Comparison of ENCODE assay signal across 17 cellular contexts in genomic region chr3:174951023-174951422, GRCh38.
DNase-seq lines count a peak whose midpoint lies in the region; ATAC-seq, FAIRE-seq and TF ChIP-seq lines count a peak whose summit lies in the region.
"Had no signal": no experiment of that assay in that cellular context is flagged by ENCODE, and none has a peak within 500 bp of the region (broad histone marks: within the 10 kb centered on the region; RNA-seq: fewer than 3 reads in every experiment).

No MANE protein-coding gene starts in this region.

- no peaks in the 10 kb centered on the region for H4K20me1 ChIP-seq in HepG2 (ENCODE audit: insufficient read depth, low read length)

- in situ Hi-C loops in ACHN (cut with HindIII; ENCODE audit: low pct_ligation_motif_present, low pct_unique_long_range_greater_than_20kb, low sequenced_read_pairs), result no loop called here
- in situ Hi-C loops in HepG2 (cut with HindIII; ENCODE audit: extremely low pct_ligation_motif_present, low pct_unique_long_range_greater_than_20kb), result no loop called here

- ATAC-seq in HepG2, result no peak
- ATAC-seq: pancreas had no signal

- WGBS in HepG2 (ENCODE audit: low lambda C conversion rate), result 3% methylated on average over 3 of the region's 3 CpGs
- WGBS in lower leg skin, 2 donors, result 44 to 50% methylated on average over 3 of the region's 3 CpGs

- H3K36me3 ChIP-seq in bronchial epithelial cell (ENCODE audit: control insufficient read depth, insufficient read depth, low read length), result no peaks in the 10 kb centered on the region
- H3K36me3 ChIP-seq in kidney epithelial cell (ENCODE audit: control insufficient read depth, insufficient read depth, low read length), result no peaks in the 10 kb centered on the region
- no peaks in the 10 kb centered on the region for H3K36me3 ChIP-seq in HepG2 (replicated peaks in 1 of 2; ENCODE audit: control insufficient read depth in 1 of 2, insufficient read depth in 2 of 2, low read length in 2 of 2)
- H3K36me3 ChIP-seq: pancreas, transverse colon had no signal

- TF ChIP-seq POLR2A in HepG2 (IDR thresholded peaks at IDR 0.05; ENCODE audit: insufficient read depth in 1 of 2, low read depth in 2 of 2, low read length in 2 of 2) (no peak), lower leg skin (IDR thresholded peaks at IDR 0.05) (no peak)

- H3K27me3 ChIP-seq in bronchial epithelial cell (ENCODE audit: control insufficient read depth, insufficient read depth, low read length) (no peaks in the 10 kb centered on the region), kidney epithelial cell (ENCODE audit: control insufficient read depth, insufficient read depth, low read length) (no peaks in the 10 kb centered on the region), HepG2 (ENCODE audit: control insufficient read depth in 1 of 2, insufficient read depth in 2 of 2, low read length in 2 of 2) (no peaks in the 10 kb centered on the region)
- H3K27me3 ChIP-seq: pancreas, transverse colon had no signal

- H3K9ac ChIP-seq in HepG2 (ENCODE audit: insufficient read depth, low read depth, low read length), result no peak overlapping the region

- H3K4me2 ChIP-seq in HepG2 (ENCODE audit: low read depth, low read length), result no peak overlapping the region

- H2AFZ ChIP-seq in HepG2 (ENCODE audit: low read length), result no peak overlapping the region

- DNase-seq in ACHN (peak; percentile 55), M059J (ENCODE audit: low read depth) (peak; percentile 92), bronchial epithelial cell (ENCODE audit: low read depth) (peak; percentile 89), kidney epithelial cell (ENCODE audit: low read depth) (peak; percentile 42), HepG2 (ENCODE audit: low spot score) (no peak), lower leg skin (ENCODE audit: low spot score in 2 of 2) (no peak), anterior cingulate cortex (lab: John Stamatoyannopoulos, UW) (no peak), COLO668 (lab: John Stamatoyannopoulos, UW; ENCODE audit: unreplicated experiment) (no peak)
- DNase-seq: activated gamma-delta T cell; DMS79; NCI-H1092; NCI-H446 treated with DMSO at 0.1 percent for 48 hours; pancreas; stimulated activated CD8-positive, alpha-beta memory T cell treated with anti-CD3 and anti-CD28 coated beads, Interleukin-4, amount 100 ng/mL, for 48 hours; transverse colon had no signal

- no peak for TF ChIP-seq CTCF in bronchial epithelial cell (IDR thresholded peaks at IDR 0.05; ENCODE audit: insufficient read depth, low read length, severe bottlenecking)
- no peak for TF ChIP-seq CTCF in kidney epithelial cell (IDR thresholded peaks at IDR 0.05; ENCODE audit: insufficient read depth, low read length, poor library complexity, severe bottlenecking)
- no peak for TF ChIP-seq CTCF in HepG2 (CRISPR knock-in tag; IDR thresholded peaks at IDR 0.05)
- TF ChIP-seq CTCF in lower leg skin (IDR thresholded peaks at IDR 0.05), result no peak

- no TSS peak for BruUV-seq in HepG2 (replicated peaks; lab: Mats Ljungman, UMichigan)

- H3K27ac ChIP-seq in HepG2 (ENCODE audit: extremely low read length, insufficient read depth, low read length), result no peak overlapping the region
- H3K27ac ChIP-seq: pancreas, transverse colon had no signal

- intact Hi-C loops in HepG2 (cut with micrococcal nuclease; ENCODE audit: unreplicated experiment), result no loop called here
- intact Hi-C loops in lower leg skin (cut with DNase I; ENCODE audit: low total_unique reads), result no loop called here

- no peaks in the 10 kb centered on the region for H3K4me1 ChIP-seq in HepG2 (ENCODE audit: insufficient read depth, low read length)
- H3K4me1 ChIP-seq: pancreas had no signal

- H3K9me3 ChIP-seq in HepG2 (ENCODE audit: low read length), result no peaks in the 10 kb centered on the region
- H3K9me3 ChIP-seq: pancreas, transverse colon had no signal

- CTCF ChIA-PET in HepG2 (lab: Yijun Ruan, JAX; ENCODE audit: low intra/inter-chr PET ratio, low total read pairs), result no interaction called here

- POLR2A ChIA-PET in HepG2 (lab: Yijun Ruan, JAX), result no interaction called here

- TF ChIP-seq RAD21 in HepG2 (CRISPR knock-in tag; IDR thresholded peaks at IDR 0.05), result no peak

- H3K4me3 ChIP-seq in bronchial epithelial cell (ENCODE audit: low read depth, low read length) (no peak overlapping the region), kidney epithelial cell (ENCODE audit: low read depth, low read length) (no peak overlapping the region), HepG2 (replicated peaks in 1 of 3; ENCODE audit: insufficient read depth in 1 of 3, low read depth in 2 of 3, low read length in 3 of 3) (no peak overlapping the region), lower leg skin (ENCODE audit: low read depth, poor library complexity, severe bottlenecking) (no peak overlapping the region)
- H3K4me3 ChIP-seq: pancreas, transverse colon had no signal

- TF ChIP-seq EP300 in HepG2 (IDR thresholded peaks at IDR 0.05; ENCODE audit: low read depth in 2 of 2, low read length in 2 of 2) (no peak), HepG2 (CRISPR knock-in tag; IDR thresholded peaks at IDR 0.05; ENCODE audit: borderline replicate concordance) (no peak)

- FAIRE-seq in bronchial epithelial cell (lab: Jason Lieb, UNC), result no peak
- no peak for FAIRE-seq in HepG2 (lab: Jason Lieb, UNC)
- FAIRE-seq: GM12891, GM19239 had no signal

- no peaks in the 10 kb centered on the region for H3K79me2 ChIP-seq in HepG2 (ENCODE audit: insufficient read depth, low read length)

TF ChIP-seq in HepG2, 621 proteins besides CTCF, POLR2A, EP300 and RAD21:
- no peak for TF ChIP-seq CHD4 (IDR thresholded peaks at IDR 0.05; ENCODE audit: borderline replicate concordance, low read length)
- no peak for TF ChIP-seq FOXO4 (CRISPR knock-in tag; conservative IDR thresholded peaks at IDR 0.05)
- no peak for TF ChIP-seq KLF12 (CRISPR knock-in tag; IDR thresholded peaks at IDR 0.05; ENCODE audit: borderline replicate concordance)
- TF ChIP-seq DRAP1 (CRISPR knock-in tag; IDR thresholded peaks at IDR 0.05), result no peak
- no peak for TF ChIP-seq GATAD2A (CRISPR knock-in tag; IDR thresholded peaks at IDR 0.05)
- TF ChIP-seq MATR3 (CRISPR knock-in tag; IDR thresholded peaks at IDR 0.05), result no peak
- no peak for TF ChIP-seq YY1 (IDR thresholded peaks at IDR 0.05; ENCODE audit: insufficient read depth, insufficient replicate concordance, low read depth, low read length)
- no peak for TF ChIP-seq AKAP8 (CRISPR knock-in tag; IDR thresholded peaks at IDR 0.05)
- TF ChIP-seq CENPX (CRISPR knock-in tag; IDR thresholded peaks at IDR 0.05), result no peak
- TF ChIP-seq ZNF337 (CRISPR knock-in tag; IDR thresholded peaks at IDR 0.05; ENCODE audit: borderline replicate concordance, low read depth), result no peak

Comparison
In these comparisons a context has a peak if more than half of its experiments do, and no peak if none do; other contexts are left out.
1. DNase-seq: peak in ACHN (single experiment), M059J (single experiment), bronchial epithelial cell (single experiment) and kidney epithelial cell (single experiment); none in HepG2 (single experiment), lower leg skin (0 of 2), anterior cingulate cortex (0 of 58) and COLO668 (single experiment).